ENCODE assay signal across 13 cellular contexts in genomic region chr17:82489117-82489516, GRCh38. TPM values are rescaled to one million over a fixed set of nuclear protein-coding genes. Genes with fewer than 3 reads are reported as not detected.
A peak's percentile ranks its signal among the peaks of the same experiment; 100 is the strongest.
DNase-seq lines count a peak whose midpoint lies in the region; ATAC-seq and TF ChIP-seq lines count a peak whose summit lies in the region.
"Had no signal": no experiment of that assay in that cellular context is flagged by ENCODE, and none has a peak within 500 bp of the region (broad histone marks: within the 10 kb centered on the region; RNA-seq: fewer than 3 reads in every experiment).

No MANE protein-coding gene starts in this region.

- no peaks in the 10 kb centered on the region for H3K4me1 Mint-ChIP-seq in endodermal cell

- H3K36me3 Mint-ChIP-seq in activated naive CD4-positive, alpha-beta T cell treated with anti-CD3 and anti-CD28 coated beads, Interleukin-2, amount 50 U/mL, for 72 hours, result peaks cover 4 to 7% of the 10 kb centered on the region in 2 donors
- peaks cover 37% of the 10 kb centered on the region for H3K36me3 Mint-ChIP-seq in endodermal cell (ENCODE audit: low read depth)

- H3K27me3 ChIP-seq in upper lobe of right lung (no peaks in the 10 kb centered on the region), endodermal cell (ENCODE audit: control insufficient read depth, insufficient read depth, low read length, poor library complexity, severe bottlenecking) (no peaks in the 10 kb centered on the region)
- H3K27me3 ChIP-seq: testis had no signal

- DNase-seq in activated naive CD4-positive, alpha-beta T cell treated with anti-CD3 and anti-CD28 coated beads, Interleukin-2, amount 50 U/mL, for 72 hours (ENCODE audit: low spot score in 2 of 2), result no peak
- DNase-seq in activated naive CD4-positive, alpha-beta T cell treated with anti-CD3 and anti-CD28 coated beads, Interleukin-2, amount 50 U/mL, for 16 hours, result no peak
- DNase-seq in coronary artery (ENCODE audit: low spot score) (peak; percentile 93), lower leg skin (ENCODE audit: low spot score in 2 of 2) (peak; percentile 47 to 94), upper lobe of right lung (no peak), endodermal cell (no peak)
- DNase-seq: activated T-cell treated with anti-CD3 and anti-CD28 coated beads, Interleukin-2, amount 50 U/mL, for 72 hours; stimulated activated CD4-positive, alpha-beta T cell treated with anti-CD3 and anti-CD28 coated beads, Interleukin-4, amount 100 ng/mL, for 1 hour; T1000; testis had no signal

- peaks cover 3% of the 10 kb centered on the region for H3K4me1 ChIP-seq in upper lobe of right lung
- H3K4me1 ChIP-seq in endodermal cell (ENCODE audit: control insufficient read depth, insufficient read depth, low read length), result no peaks in the 10 kb centered on the region

- H3K4me3 Mint-ChIP-seq in endodermal cell, result no peak overlapping the region
- H3K4me3 Mint-ChIP-seq: activated T-cell treated with anti-CD3 and anti-CD28 coated beads, Interleukin-2, amount 50 U/mL, for 72 hours had no signal

- no peaks in the 10 kb centered on the region for H3K9me3 ChIP-seq in upper lobe of right lung
- no peaks in the 10 kb centered on the region for H3K9me3 ChIP-seq in endodermal cell (ENCODE audit: control insufficient read depth, low read length)
- H3K9me3 ChIP-seq: testis had no signal

- 33 to 50% methylated on average over 8 of the region's 8 CpGs for whole genome bisulfite sequencing in lower leg skin, 2 donors
- WGBS in endodermal cell (ENCODE audit: insufficient coverage in 1 of 2, insufficient read length in 1 of 2), 2 experiments, result 90 to 96% methylated on average over 7 to 8 of the region's 8 CpGs

- no peak overlapping the region for H3K9ac ChIP-seq in endodermal cell (ENCODE audit: extremely low read depth, low read length, poor library complexity, severe bottlenecking)

- no peak for TF ChIP-seq POLR2A in lower leg skin (IDR thresholded peaks at IDR 0.05)

- H3K27ac ChIP-seq in coronary artery (peak overlapping the region; percentile 92 to 97), upper lobe of right lung (no peak overlapping the region), endodermal cell (ENCODE audit: low read depth, low read length) (no peak overlapping the region)
- H3K27ac ChIP-seq: HL-60, testis had no signal

- no peak for ATAC-seq in activated naive CD4-positive, alpha-beta T cell treated with anti-CD3 and anti-CD28 coated beads, Interleukin-2, amount 50 U/mL, for 72 hours
- ATAC-seq in upper lobe of right lung (peak; percentile 11), HG03378 (IDR thresholded peaks at IDR 0.05; ENCODE audit: unreplicated experiment) (no peak), HG02970 (IDR thresholded peaks at IDR 0.05; ENCODE audit: low FRiP score, unreplicated experiment) (no peak)
- ATAC-seq: activated T-cell treated with anti-CD3 and anti-CD28 coated beads, Interleukin-2, amount 50 U/mL, for 72 hours had no signal

- H3K27me3 Mint-ChIP-seq in endodermal cell (ENCODE audit: insufficient read depth), result no peaks in the 10 kb centered on the region

- TF ChIP-seq CTCF in coronary artery (IDR thresholded peaks at IDR 0.05), result no peak
- no peak for TF ChIP-seq CTCF in lower leg skin (IDR thresholded peaks at IDR 0.05)
- no peak for TF ChIP-seq CTCF in upper lobe of right lung (IDR thresholded peaks at IDR 0.05)
- no peak for TF ChIP-seq CTCF in endodermal cell (conservative IDR thresholded peaks at IDR 0.05)

- H3K36me3 ChIP-seq in upper lobe of right lung, result peaks cover 44% of the 10 kb centered on the region
- peaks cover 13% of the 10 kb centered on the region for H3K36me3 ChIP-seq in endodermal cell (ENCODE audit: control insufficient read depth, insufficient read depth, low read length)

- H3K27ac Mint-ChIP-seq in activated naive CD4-positive, alpha-beta T cell treated with anti-CD3 and anti-CD28 coated beads, Interleukin-2, amount 50 U/mL, for 72 hours, result peak overlapping the region; percentile 30 to 44
- H3K27ac Mint-ChIP-seq in endodermal cell, result no peak overlapping the region
- H3K27ac Mint-ChIP-seq: activated T-cell treated with anti-CD3 and anti-CD28 coated beads, Interleukin-2, amount 50 U/mL, for 72 hours had no signal

- intact Hi-C loops in lower leg skin (cut with DNase I; ENCODE audit: low total_unique reads), result no loop called here
- intact Hi-C loops in upper lobe of right lung (cut with DNase I), result no loop called here

- H3K4me3 ChIP-seq in coronary artery, result no peak overlapping the region
- H3K4me3 ChIP-seq in lower leg skin (ENCODE audit: low read depth, poor library complexity, severe bottlenecking), result no peak overlapping the region
- H3K4me3 ChIP-seq in upper lobe of right lung, result no peak overlapping the region
- H3K4me3 ChIP-seq in endodermal cell (ENCODE audit: low read length), result no peak overlapping the region
- H3K4me3 ChIP-seq: testis had no signal

- no peaks in the 10 kb centered on the region for H3K9me3 Mint-ChIP-seq in activated naive CD4-positive, alpha-beta T cell treated with anti-CD3 and anti-CD28 coated beads, Interleukin-2, amount 50 U/mL, for 72 hours
- H3K9me3 Mint-ChIP-seq in endodermal cell, result no peaks in the 10 kb centered on the region
- H3K9me3 Mint-ChIP-seq: activated T-cell treated with anti-CD3 and anti-CD28 coated beads, Interleukin-2, amount 50 U/mL, for 72 hours had no signal

RNA-seq across cellular contexts. Expression of gene FOXK2, which starts 30.4 kb away (rescaled TPM):
- total RNA-seq in activated naive CD4-positive, alpha-beta T cell treated with anti-CD3 and anti-CD28 coated beads, Interleukin-2, amount 50 U/mL, for 72 hours, result 10 to 100 TPM; 56.2 to 67.4 TPM
- total RNA-seq in lower leg skin (10 to 100 TPM; 40.4 to 76.7 (median 52.4) TPM), upper lobe of right lung (62.4 TPM), endodermal cell (10 to 100 TPM; 67.2 to 68.1 TPM)
- 58.7 TPM for polyA plus RNA-seq in endodermal cell (2013, experiment 1 of 2)
- 53.1 TPM for polyA plus RNA-seq in endodermal cell (2013, experiment 2 of 2)

RNA-seq across cellular contexts. Expression of gene NARF, which starts 30.6 kb away (rescaled TPM):
- total RNA-seq in activated naive CD4-positive, alpha-beta T cell treated with anti-CD3 and anti-CD28 coated beads, Interleukin-2, amount 50 U/mL, for 72 hours, result 100 to 1,000 TPM; 159 TPM
- 10 to 100 TPM; 39.9 to 59.2 (median 44.3) TPM for total RNA-seq in lower leg skin
- total RNA-seq in upper lobe of right lung, result 54.1 TPM
- total RNA-seq in endodermal cell, result 10 to 100 TPM; 64.0 to 70.8 TPM
- polyA plus RNA-seq in endodermal cell (2013, experiment 1 of 2), result 151 TPM
- polyA plus RNA-seq in endodermal cell (2013, experiment 2 of 2), result 159 TPM

RNA-seq across cellular contexts. Expression of gene CYBC1, which starts 38.6 kb away (rescaled TPM):
- 100 to 1,000 TPM; 205 to 401 TPM for total RNA-seq in activated naive CD4-positive, alpha-beta T cell treated with anti-CD3 and anti-CD28 coated beads, Interleukin-2, amount 50 U/mL, for 72 hours
- total RNA-seq in lower leg skin, result 10 to 100 TPM; 32.4 to 48.8 (median 43.5) TPM
- total RNA-seq in upper lobe of right lung, result 120 TPM
- 10 to 100 TPM; 71.2 to 88.5 TPM for total RNA-seq in endodermal cell
- 62.1 TPM for polyA plus RNA-seq in endodermal cell (2013, experiment 1 of 2)
- 49.1 TPM for polyA plus RNA-seq in endodermal cell (2013, experiment 2 of 2)

Comparison
In these comparisons a context has a peak if more than half of its experiments do, and no peak if none do; other contexts are left out.
1. DNase-seq: peak in coronary artery (single experiment) and lower leg skin (2 of 2); none in activated naive CD4-positive, alpha-beta T cell treated with anti-CD3 and anti-CD28 coated beads, Interleukin-2, amount 50 U/mL, for 72 hours (0 of 2), activated naive CD4-positive, alpha-beta T cell treated with anti-CD3 and anti-CD28 coated beads, Interleukin-2, amount 50 U/mL, for 16 hours (single experiment), upper lobe of right lung (single experiment) and endodermal cell (single experiment).
2. H3K27ac ChIP-seq: peak in coronary artery (2 of 2); none in upper lobe of right lung (single experiment) and endodermal cell (single experiment).